Comparison of ENCODE assay signal across 1 cellular context in genomic region chr22:45268958-45269844, GRCh38.
A peak's percentile ranks its signal among the peaks of the same experiment; 100 is the strongest.
TF ChIP-seq lines count a peak whose summit lies in the region.

No MANE protein-coding gene starts in this region.

TF ChIP-seq in HepG2, 621 proteins besides CTCF, POLR2A, EP300 and RAD21 (continued from another document and continues in another):
- no peak for TF ChIP-seq LCORL (IDR thresholded peaks at IDR 0.05)
- TF ChIP-seq LCORL (CRISPR knock-in tag; IDR thresholded peaks at IDR 0.05) = peak; percentile 55; the same call in 1 of the 2 replicates
- TF ChIP-seq CHD4 (IDR thresholded peaks at IDR 0.05; ENCODE audit: borderline replicate concordance, low read length) = no peak
- no peak for TF ChIP-seq TSC22D2 (CRISPR knock-in tag; IDR thresholded peaks at IDR 0.05; ENCODE audit: borderline replicate concordance)
- TF ChIP-seq, protein P1, sequence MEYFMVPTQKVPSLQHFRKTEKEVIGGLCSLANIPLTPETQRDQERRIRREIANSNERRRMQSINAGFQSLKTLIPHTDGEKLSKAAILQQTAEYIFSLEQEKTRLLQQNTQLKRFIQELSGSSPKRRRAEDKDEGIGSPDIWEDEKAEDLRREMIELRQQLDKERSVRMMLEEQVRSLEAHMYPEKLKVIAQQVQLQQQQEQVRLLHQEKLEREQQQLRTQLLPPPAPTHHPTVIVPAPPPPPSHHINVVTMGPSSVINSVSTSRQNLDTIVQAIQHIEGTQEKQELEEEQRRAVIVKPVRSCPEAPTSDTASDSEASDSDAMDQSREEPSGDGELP (IDR thresholded peaks at IDR 0.05; ENCODE audit: borderline replicate concordance, low read depth) = no peak
- TF ChIP-seq RNF219 (CRISPR knock-in tag; IDR thresholded peaks at IDR 0.05) = no peak
- TF ChIP-seq HNRNPLL (IDR thresholded peaks at IDR 0.05; ENCODE audit: low read depth, low read length, poor library complexity, severe bottlenecking) = no peak
- TF ChIP-seq ZNF709 (CRISPR knock-in tag; IDR thresholded peaks at IDR 0.05) = no peak
- TF ChIP-seq ZNF253 (CRISPR knock-in tag; IDR thresholded peaks at IDR 0.05; ENCODE audit: borderline replicate concordance) = no peak
- TF ChIP-seq ATF3 (CRISPR knock-in tag; IDR thresholded peaks at IDR 0.05) = no peak
- no peak for TF ChIP-seq ZNF720 (CRISPR knock-in tag; IDR thresholded peaks at IDR 0.05)
- TF ChIP-seq SPEN (CRISPR knock-in tag; IDR thresholded peaks at IDR 0.05; ENCODE audit: low read depth) = no peak
- no peak for TF ChIP-seq ZFP36 (IDR thresholded peaks at IDR 0.05; ENCODE audit: borderline replicate concordance, low read depth, low read length, partially characterized antibody)
- no peak for TF ChIP-seq TEAD2 (CRISPR knock-in tag; IDR thresholded peaks at IDR 0.05)
- TF ChIP-seq KDM6A (CRISPR knock-in tag; IDR thresholded peaks at IDR 0.05; ENCODE audit: low read depth) = no peak
- TF ChIP-seq ONECUT2 (CRISPR knock-in tag; IDR thresholded peaks at IDR 0.05) = no peak
- TF ChIP-seq SP140L (CRISPR knock-in tag; IDR thresholded peaks at IDR 0.05; ENCODE audit: borderline replicate concordance) = no peak
- TF ChIP-seq ZBTB3 (CRISPR knock-in tag; IDR thresholded peaks at IDR 0.05; ENCODE audit: borderline replicate concordance, low read depth) = no peak
- TF ChIP-seq AKAP8 (CRISPR knock-in tag; IDR thresholded peaks at IDR 0.05) = no peak
- TF ChIP-seq, protein P2, sequence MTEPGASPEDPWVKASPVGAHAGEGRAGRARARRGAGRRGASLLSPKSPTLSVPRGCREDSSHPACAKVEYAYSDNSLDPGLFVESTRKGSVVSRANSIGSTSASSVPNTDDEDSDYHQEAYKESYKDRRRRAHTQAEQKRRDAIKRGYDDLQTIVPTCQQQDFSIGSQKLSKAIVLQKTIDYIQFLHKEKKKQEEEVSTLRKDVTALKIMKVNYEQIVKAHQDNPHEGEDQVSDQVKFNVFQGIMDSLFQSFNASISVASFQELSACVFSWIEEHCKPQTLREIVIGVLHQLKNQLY (CRISPR knock-in tag; IDR thresholded peaks at IDR 0.05) = no peak
- peak; percentile 93; the same call in 1 of the 2 replicates for TF ChIP-seq MAZ (IDR thresholded peaks at IDR 0.05; ENCODE audit: borderline replicate concordance, low read depth, low read length)
- peak; percentile 92 for TF ChIP-seq MAZ (CRISPR knock-in tag; IDR thresholded peaks at IDR 0.05; ENCODE audit: low read depth)
- TF ChIP-seq, protein P3, sequence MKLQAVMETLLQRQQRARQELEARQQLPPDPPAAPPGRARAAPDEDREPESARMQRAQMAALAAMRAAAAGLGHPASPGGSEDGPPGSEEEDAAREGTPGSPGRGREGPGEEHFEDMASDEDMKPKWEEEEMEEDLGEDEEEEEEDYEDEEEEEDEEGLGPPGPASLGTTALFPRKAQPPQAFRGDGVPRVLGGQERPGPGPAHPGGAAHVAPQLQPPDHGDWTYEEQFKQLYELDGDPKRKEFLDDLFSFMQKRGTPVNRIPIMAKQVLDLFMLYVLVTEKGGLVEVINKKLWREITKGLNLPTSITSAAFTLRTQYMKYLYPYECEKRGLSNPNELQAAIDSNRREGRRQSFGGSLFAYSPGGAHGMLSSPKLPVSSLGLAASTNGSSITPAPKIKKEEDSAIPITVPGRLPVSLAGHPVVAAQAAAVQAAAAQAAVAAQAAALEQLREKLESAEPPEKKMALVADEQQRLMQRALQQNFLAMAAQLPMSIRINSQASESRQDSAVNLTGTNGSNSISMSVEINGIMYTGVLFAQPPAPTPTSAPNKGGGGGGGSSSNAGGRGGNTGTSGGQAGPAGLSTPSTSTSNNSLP (IDR thresholded peaks at IDR 0.05; ENCODE audit: low read depth, low read length) = 0 out of 2 replicates have a peak, but pooled peaks have one; percentile 20
- TF ChIP-seq IRF2 (CRISPR knock-in tag; IDR thresholded peaks at IDR 0.05) = no peak
- TF ChIP-seq HOXA3 (CRISPR knock-in tag; IDR thresholded peaks at IDR 0.05) = 0 out of 2 replicates have a peak, but pooled peaks have one; percentile 28
- no peak for TF ChIP-seq ZFP41 (CRISPR knock-in tag; IDR thresholded peaks at IDR 0.05; ENCODE audit: borderline replicate concordance)
- no peak for TF ChIP-seq TOPORS (CRISPR knock-in tag; IDR thresholded peaks at IDR 0.05)
- no peak for TF ChIP-seq ZNF124 (CRISPR knock-in tag; IDR thresholded peaks at IDR 0.05)
- no peak for TF ChIP-seq ZNF160 (CRISPR knock-in tag; IDR thresholded peaks at IDR 0.05)
- TF ChIP-seq ZNF337 (CRISPR knock-in tag; IDR thresholded peaks at IDR 0.05; ENCODE audit: borderline replicate concordance, low read depth) = no peak
- TF ChIP-seq, protein P4, sequence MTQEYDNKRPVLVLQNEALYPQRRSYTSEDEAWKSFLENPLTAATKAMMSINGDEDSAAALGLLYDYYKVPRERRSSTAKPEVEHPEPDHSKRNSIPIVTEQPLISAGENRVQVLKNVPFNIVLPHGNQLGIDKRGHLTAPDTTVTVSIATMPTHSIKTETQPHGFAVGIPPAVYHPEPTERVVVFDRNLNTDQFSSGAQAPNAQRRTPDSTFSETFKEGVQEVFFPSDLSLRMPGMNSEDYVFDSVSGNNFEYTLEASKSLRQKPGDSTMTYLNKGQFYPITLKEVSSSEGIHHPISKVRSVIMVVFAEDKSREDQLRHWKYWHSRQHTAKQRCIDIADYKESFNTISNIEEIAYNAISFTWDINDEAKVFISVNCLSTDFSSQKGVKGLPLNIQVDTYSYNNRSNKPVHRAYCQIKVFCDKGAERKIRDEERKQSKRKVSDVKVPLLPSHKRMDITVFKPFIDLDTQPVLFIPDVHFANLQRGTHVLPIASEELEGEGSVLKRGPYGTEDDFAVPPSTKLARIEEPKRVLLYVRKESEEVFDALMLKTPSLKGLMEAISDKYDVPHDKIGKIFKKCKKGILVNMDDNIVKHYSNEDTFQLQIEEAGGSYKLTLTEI (CRISPR knock-in tag; conservative IDR thresholded peaks at IDR 0.05) = no peak
- TF ChIP-seq RFXAP (CRISPR knock-in tag; IDR thresholded peaks at IDR 0.05; ENCODE audit: borderline replicate concordance) = no peak
- peak; percentile 6; the same call in 1 of the 2 replicates for TF ChIP-seq BHLHE40 (IDR thresholded peaks at IDR 0.05; ENCODE audit: low read length)
- TF ChIP-seq DBP (CRISPR knock-in tag; IDR thresholded peaks at IDR 0.05; ENCODE audit: not compliant biosample characterization) = no peak
- TF ChIP-seq CCAR2 (optimal IDR thresholded peaks at IDR 0.05; ENCODE audit: low read depth, low read length) = no peak
- TF ChIP-seq ZNF644 (CRISPR knock-in tag; IDR thresholded peaks at IDR 0.05; ENCODE audit: low read depth) = no peak
- no peak for TF ChIP-seq ZNF7 (CRISPR knock-in tag; IDR thresholded peaks at IDR 0.05)
- TF ChIP-seq PRPF4 (IDR thresholded peaks at IDR 0.05; ENCODE audit: low read depth, low read length, poor library complexity, severe bottlenecking) = no peak
- TF ChIP-seq SNRNP70 (IDR thresholded peaks at IDR 0.05; ENCODE audit: low read depth, low read length) = no peak
- no peak for TF ChIP-seq SRY (CRISPR knock-in tag; IDR thresholded peaks at IDR 0.05)
- no peak for TF ChIP-seq RXRA (CRISPR knock-in tag; IDR thresholded peaks at IDR 0.05)
- no peak for TF ChIP-seq NR1H2 (CRISPR knock-in tag; IDR thresholded peaks at IDR 0.05; ENCODE audit: borderline replicate concordance, low read depth)
- no peak for TF ChIP-seq RELA (CRISPR knock-in tag; IDR thresholded peaks at IDR 0.05)
- TF ChIP-seq, protein P5, sequence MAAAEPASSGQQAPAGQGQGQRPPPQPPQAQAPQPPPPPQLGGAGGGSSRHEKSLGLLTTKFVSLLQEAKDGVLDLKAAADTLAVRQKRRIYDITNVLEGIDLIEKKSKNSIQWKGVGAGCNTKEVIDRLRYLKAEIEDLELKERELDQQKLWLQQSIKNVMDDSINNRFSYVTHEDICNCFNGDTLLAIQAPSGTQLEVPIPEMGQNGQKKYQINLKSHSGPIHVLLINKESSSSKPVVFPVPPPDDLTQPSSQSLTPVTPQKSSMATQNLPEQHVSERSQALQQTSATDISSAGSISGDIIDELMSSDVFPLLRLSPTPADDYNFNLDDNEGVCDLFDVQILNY (CRISPR knock-in tag; conservative IDR thresholded peaks at IDR 0.05) = no peak
- TF ChIP-seq MAFK (conservative IDR thresholded peaks at IDR 0.05 in 1 of 2, IDR thresholded peaks at IDR 0.05 in 1 of 2; ENCODE audit: low read length in 2 of 2) = no peak
- TF ChIP-seq ZNF232 (CRISPR knock-in tag; IDR thresholded peaks at IDR 0.05; ENCODE audit: borderline replicate concordance) = no peak
- TF ChIP-seq SAP130 (CRISPR knock-in tag; IDR thresholded peaks at IDR 0.05; ENCODE audit: low read depth) = peak; percentile 39
- TF ChIP-seq ZBTB25 (CRISPR knock-in tag; IDR thresholded peaks at IDR 0.05) = no peak
- TF ChIP-seq ZNF747 (CRISPR knock-in tag; IDR thresholded peaks at IDR 0.05; ENCODE audit: borderline replicate concordance) = 0 out of 2 replicates have a peak, but pooled peaks have one; percentile 49
- TF ChIP-seq, protein P6, sequence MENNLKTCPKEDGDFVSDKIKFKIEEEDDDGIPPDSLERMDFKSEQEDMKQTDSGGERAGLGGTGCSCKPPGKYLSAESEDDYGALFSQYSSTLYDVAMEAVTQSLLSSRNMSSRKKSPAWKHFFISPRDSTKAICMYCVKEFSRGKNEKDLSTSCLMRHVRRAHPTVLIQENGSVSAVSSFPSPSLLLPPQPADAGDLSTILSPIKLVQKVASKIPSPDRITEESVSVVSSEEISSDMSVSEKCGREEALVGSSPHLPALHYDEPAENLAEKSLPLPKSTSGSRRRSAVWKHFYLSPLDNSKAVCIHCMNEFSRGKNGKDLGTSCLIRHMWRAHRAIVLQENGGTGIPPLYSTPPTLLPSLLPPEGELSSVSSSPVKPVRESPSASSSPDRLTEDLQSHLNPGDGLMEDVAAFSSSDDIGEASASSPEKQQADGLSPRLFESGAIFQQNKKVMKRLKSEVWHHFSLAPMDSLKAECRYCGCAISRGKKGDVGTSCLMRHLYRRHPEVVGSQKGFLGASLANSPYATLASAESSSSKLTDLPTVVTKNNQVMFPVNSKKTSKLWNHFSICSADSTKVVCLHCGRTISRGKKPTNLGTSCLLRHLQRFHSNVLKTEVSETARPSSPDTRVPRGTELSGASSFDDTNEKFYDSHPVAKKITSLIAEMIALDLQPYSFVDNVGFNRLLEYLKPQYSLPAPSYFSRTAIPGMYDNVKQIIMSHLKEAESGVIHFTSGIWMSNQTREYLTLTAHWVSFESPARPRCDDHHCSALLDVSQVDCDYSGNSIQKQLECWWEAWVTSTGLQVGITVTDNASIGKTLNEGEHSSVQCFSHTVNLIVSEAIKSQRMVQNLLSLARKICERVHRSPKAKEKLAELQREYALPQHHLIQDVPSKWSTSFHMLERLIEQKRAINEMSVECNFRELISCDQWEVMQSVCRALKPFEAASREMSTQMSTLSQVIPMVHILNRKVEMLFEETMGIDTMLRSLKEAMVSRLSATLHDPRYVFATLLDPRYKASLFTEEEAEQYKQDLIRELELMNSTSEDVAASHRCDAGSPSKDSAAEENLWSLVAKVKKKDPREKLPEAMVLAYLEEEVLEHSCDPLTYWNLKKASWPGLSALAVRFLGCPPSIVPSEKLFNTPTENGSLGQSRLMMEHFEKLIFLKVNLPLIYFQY (CRISPR knock-in tag; IDR thresholded peaks at IDR 0.05; ENCODE audit: borderline replicate concordance) = no peak
- TF ChIP-seq ZNF776 (CRISPR knock-in tag; IDR thresholded peaks at IDR 0.05) = 0 out of 2 replicates have a peak, but pooled peaks have one; percentile 33
- peak; percentile 94 for TF ChIP-seq SP4 (CRISPR knock-in tag; IDR thresholded peaks at IDR 0.05)
- TF ChIP-seq NFKBIZ (CRISPR knock-in tag; IDR thresholded peaks at IDR 0.05) = no peak
- 0 out of 2 replicates have a peak, but pooled peaks have one; percentile 5 for TF ChIP-seq SOX5 (CRISPR knock-in tag; IDR thresholded peaks at IDR 0.05; ENCODE audit: borderline replicate concordance)
- no peak for TF ChIP-seq ZFAT (CRISPR knock-in tag; conservative IDR thresholded peaks at IDR 0.05)
- TF ChIP-seq JDP2 (CRISPR knock-in tag; IDR thresholded peaks at IDR 0.05; ENCODE audit: borderline replicate concordance) = no peak
- peak; percentile 44; the same call in 1 of the 2 replicates for TF ChIP-seq ZNF652 (CRISPR knock-in tag; IDR thresholded peaks at IDR 0.05; ENCODE audit: borderline replicate concordance, low read depth)
- TF ChIP-seq EZH2 (conservative IDR thresholded peaks at IDR 0.05; ENCODE audit: low read depth, low read length) = no peak
